In the genomic region with DNA sequence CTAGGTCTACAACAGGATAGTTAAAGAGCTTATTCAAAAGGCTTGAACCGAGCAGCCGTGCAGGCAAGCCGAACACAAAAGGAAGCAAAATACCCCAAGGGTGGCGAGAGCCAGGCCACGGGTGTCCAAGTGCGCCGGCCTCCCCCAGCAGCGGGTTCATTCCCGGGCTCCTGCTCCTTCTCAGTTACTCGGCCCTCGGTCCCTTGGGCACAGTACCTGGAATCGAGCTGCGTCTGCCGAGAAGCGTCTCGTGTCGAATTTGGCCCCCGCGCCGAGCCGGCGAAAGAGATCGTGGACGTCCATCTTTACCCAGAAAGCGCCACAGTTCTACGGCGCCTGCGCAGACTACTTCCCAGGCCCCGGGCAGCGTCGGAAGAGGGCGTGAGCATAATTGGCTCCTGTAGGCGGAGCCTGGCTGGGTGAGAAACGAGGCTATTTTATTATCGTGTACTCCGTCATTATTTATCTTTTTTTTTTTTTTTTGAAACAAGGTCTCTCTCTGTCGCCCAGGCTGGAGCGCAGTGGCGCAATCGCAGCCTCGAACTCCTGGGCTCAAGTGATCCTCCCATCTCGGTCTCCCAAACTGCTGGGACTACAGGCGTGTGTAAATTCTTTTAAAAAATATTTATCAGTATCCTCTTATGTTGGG, we compare ENCODE assay signal across 8 cellular contexts. TPM values are rescaled to one million over a fixed set of nuclear protein-coding genes. Genes with fewer than 3 reads are reported as not detected.
DNase-seq lines count a peak whose midpoint lies in the region; ATAC-seq and TF ChIP-seq lines count a peak whose summit lies in the region.

A gene with protein sequence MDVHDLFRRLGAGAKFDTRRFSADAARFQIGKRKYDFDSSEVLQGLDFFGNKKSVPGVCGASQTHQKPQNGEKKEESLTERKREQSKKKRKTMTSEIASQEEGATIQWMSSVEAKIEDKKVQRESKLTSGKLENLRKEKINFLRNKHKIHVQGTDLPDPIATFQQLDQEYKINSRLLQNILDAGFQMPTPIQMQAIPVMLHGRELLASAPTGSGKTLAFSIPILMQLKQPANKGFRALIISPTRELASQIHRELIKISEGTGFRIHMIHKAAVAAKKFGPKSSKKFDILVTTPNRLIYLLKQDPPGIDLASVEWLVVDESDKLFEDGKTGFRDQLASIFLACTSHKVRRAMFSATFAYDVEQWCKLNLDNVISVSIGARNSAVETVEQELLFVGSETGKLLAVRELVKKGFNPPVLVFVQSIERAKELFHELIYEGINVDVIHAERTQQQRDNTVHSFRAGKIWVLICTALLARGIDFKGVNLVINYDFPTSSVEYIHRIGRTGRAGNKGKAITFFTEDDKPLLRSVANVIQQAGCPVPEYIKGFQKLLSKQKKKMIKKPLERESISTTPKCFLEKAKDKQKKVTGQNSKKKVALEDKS (minus strand): TSS at position 329 of the 649 bp plus-strand sequence. CDS start 26 bp downstream, at position 303.

- no peaks in the 10 kb centered on the region for H3F3A ChIP-seq in Loucy (ENCODE audit: low read depth)

- H3K36me3 Mint-ChIP-seq in naive thymus-derived CD4-positive, alpha-beta T cell = peaks cover 6 to 17% (median 14%) of the 10 kb centered on the region in 5 donors
- H3K36me3 Mint-ChIP-seq in stimulated activated effector memory CD8-positive, alpha-beta T cell treated with anti-CD3 and anti-CD28 coated beads, Interleukin-12 subunit alpha, Interleukin-12 subunit beta, amount 100 ng/mL, for 72 hours = peaks cover 49% of the 10 kb centered on the region

- no peaks in the 10 kb centered on the region for H3K9me2 ChIP-seq in Loucy (replicated peaks; ENCODE audit: low read depth, low read length)

- H3K4me2 ChIP-seq in Loucy (ENCODE audit: low read depth, low read length, poor library complexity, severe bottlenecking) = peak within 1 kb of the TSS; percentile 91

- peaks cover 24 to 58% (median 39%) of the 10 kb centered on the region in 7 donors for H3K4me1 Mint-ChIP-seq in naive thymus-derived CD4-positive, alpha-beta T cell
- peaks cover 27% of the 10 kb centered on the region for H3K4me1 Mint-ChIP-seq in stimulated activated effector memory CD8-positive, alpha-beta T cell treated with anti-CD3 and anti-CD28 coated beads, Interleukin-12 subunit alpha, Interleukin-12 subunit beta, amount 100 ng/mL, for 72 hours

- intact Hi-C loops in naive thymus-derived CD4-positive, alpha-beta T cell (cut with micrococcal nuclease) = loop anchor here (1.0 to 5.0 kb wide), 3 partner anchors 34 to 149 kb away; a partner anchor contains a TSS

- H3K79me2 ChIP-seq in Loucy (ENCODE audit: insufficient read depth, low read length) = peaks cover 49% of the 10 kb centered on the region

- H3K4me3 ChIP-seq in Loucy (ENCODE audit: low read length, poor library complexity, severe bottlenecking) (peak within 1 kb of the TSS; percentile 82), fibroblast of mammary gland (ENCODE audit: control insufficient read depth, low read depth, low read length) (peak within 1 kb of the TSS; percentile 80)
- peak within 1 kb of the TSS; percentile 89 for H3K4me3 ChIP-seq in naive thymus-derived CD4-positive, alpha-beta T cell (ENCODE audit: low read length)

- CTCF ChIA-PET in RWPE1 (lab: Yijun Ruan, JAX) = interaction anchor here (0.7 to 1.0 kb wide), 2 partner anchors 63 to 1161 kb away, joined by 3 read pairs; no protein-coding TSS in a partner anchor
- CTCF ChIA-PET in naive thymus-derived CD4-positive, alpha-beta T cell (lab: Charles Lee) = interaction anchor here (1.6 kb wide), 1 partner anchor 34 kb away, joined by 4 read pairs; a partner anchor contains a TSS

- peak; percentile 96 for DNase-seq in DMS 273 (lab: John Stamatoyannopoulos, UW; ENCODE audit: unreplicated experiment)
- peak; percentile 97 for DNase-seq in RWPE1 (ENCODE audit: low spot score)
- DNase-seq in activated T-helper 1 cell treated with anti-CD3 and anti-CD28 coated beads, Interleukin-2, amount 50 U/mL, for 16 hours (ENCODE audit: low read depth in 1 of 2, low spot score in 1 of 2) = peak; percentile 71 to 76
- DNase-seq in fibroblast of mammary gland (ENCODE audit: low read depth) = peak; percentile 85
- peak; percentile 75 to 88 (median 84) for DNase-seq in naive thymus-derived CD4-positive, alpha-beta T cell
- DNase-seq in stimulated activated effector memory CD8-positive, alpha-beta T cell treated with anti-CD3 and anti-CD28 coated beads, Interleukin-12 subunit alpha, Interleukin-12 subunit beta, amount 100 ng/mL, for 72 hours (ENCODE audit: low spot score in 2 of 2) = peak; percentile 74 to 91

- ATAC-seq in GM21737 (IDR thresholded peaks at IDR 0.05; ENCODE audit: unreplicated experiment) = peak; percentile 81
- ATAC-seq in naive thymus-derived CD4-positive, alpha-beta T cell = peak; percentile 99
- peak; percentile 97 for ATAC-seq in stimulated activated effector memory CD8-positive, alpha-beta T cell treated with anti-CD3 and anti-CD28 coated beads, Interleukin-12 subunit alpha, Interleukin-12 subunit beta, amount 100 ng/mL, for 72 hours

- H3K27ac ChIP-seq in RWPE1 = peak within 1 kb of the TSS; percentile 84
- peak within 1 kb of the TSS; percentile 85 for H3K27ac ChIP-seq in naive thymus-derived CD4-positive, alpha-beta T cell (ENCODE audit: low read depth, low read length)

- H4K20me1 ChIP-seq in Loucy (ENCODE audit: insufficient read depth, low read length, poor library complexity, severe bottlenecking) = peaks cover 30% of the 10 kb centered on the region

- H3K4me1 ChIP-seq in Loucy (ENCODE audit: insufficient read depth, low read length, poor library complexity, severe bottlenecking) = peaks cover 30% of the 10 kb centered on the region
- H3K4me1 ChIP-seq in naive thymus-derived CD4-positive, alpha-beta T cell (ENCODE audit: control insufficient read depth in 2 of 2, insufficient read depth in 2 of 2, low read length in 2 of 2) = peaks cover 8 to 10% of the 10 kb centered on the region in 2 donors

- H2AFZ ChIP-seq in Loucy (ENCODE audit: low read length) = peak within 1 kb of the TSS; percentile 96

- H3K27me3 Mint-ChIP-seq in naive thymus-derived CD4-positive, alpha-beta T cell = peaks cover 20 to 43% (median 30%) of the 10 kb centered on the region in 5 donors

- TF ChIP-seq CTCF in Loucy (conservative IDR thresholded peaks at IDR 0.05; ENCODE audit: low read length) (no peak), RWPE1 (conservative IDR thresholded peaks at IDR 0.05; ENCODE audit: low read depth) (no peak), fibroblast of mammary gland (conservative IDR thresholded peaks at IDR 0.05; ENCODE audit: control insufficient read depth, insufficient read depth, low read depth, low read length) (no peak)

- no peaks in the 10 kb centered on the region for H3K36me3 ChIP-seq in Loucy (ENCODE audit: insufficient read depth, low read length)
- peaks cover 0 to 11% (median 7%) of the 10 kb centered on the region in 3 experiments for H3K36me3 ChIP-seq in naive thymus-derived CD4-positive, alpha-beta T cell (ENCODE audit: control insufficient read depth in 2 of 3, insufficient read depth in 3 of 3, low read length in 3 of 3)

- peak within 1 kb of the TSS; percentile 92 for H3K9ac ChIP-seq in Loucy (ENCODE audit: low read depth, low read length, poor library complexity, severe bottlenecking)

- H3K4me3 Mint-ChIP-seq in naive thymus-derived CD4-positive, alpha-beta T cell = peak within 1 kb of the TSS; percentile 89 to 98 (median 94)
- H3K4me3 Mint-ChIP-seq in stimulated activated effector memory CD8-positive, alpha-beta T cell treated with anti-CD3 and anti-CD28 coated beads, Interleukin-12 subunit alpha, Interleukin-12 subunit beta, amount 100 ng/mL, for 72 hours = peak within 1 kb of the TSS; percentile 85

- H3K27me3 ChIP-seq in Loucy (ENCODE audit: insufficient read depth, low read length, poor library complexity, severe bottlenecking) = no peaks in the 10 kb centered on the region
- peaks cover 0 to 9% of the 10 kb centered on the region in 2 donors for H3K27me3 ChIP-seq in naive thymus-derived CD4-positive, alpha-beta T cell (ENCODE audit: control insufficient read depth in 2 of 2, insufficient read depth in 2 of 2, low read length in 2 of 2)

- H3K9me3 Mint-ChIP-seq in naive thymus-derived CD4-positive, alpha-beta T cell = no peaks in the 10 kb centered on the region
- H3K9me3 Mint-ChIP-seq in stimulated activated effector memory CD8-positive, alpha-beta T cell treated with anti-CD3 and anti-CD28 coated beads, Interleukin-12 subunit alpha, Interleukin-12 subunit beta, amount 100 ng/mL, for 72 hours = no peaks in the 10 kb centered on the region

- POLR2A ChIA-PET in RWPE1 (lab: Yijun Ruan, JAX; ENCODE audit: low non-redundant PET) = interaction anchor here (0.8 kb wide), 1 partner anchor 26 kb away, joined by 4 read pairs; no protein-coding TSS in a partner anchor
- POLR2A ChIA-PET in naive thymus-derived CD4-positive, alpha-beta T cell (lab: Charles Lee) = interaction anchor here (1.1 kb wide), 1 partner anchor 34 kb away, joined by 6 read pairs; a partner anchor contains a TSS

- H3K9me3 ChIP-seq in Loucy (ENCODE audit: insufficient read depth, low read depth, low read length) = no peaks in the 10 kb centered on the region
- H3K9me3 ChIP-seq in naive thymus-derived CD4-positive, alpha-beta T cell (ENCODE audit: control insufficient read depth in 2 of 3, low read length in 3 of 3) = no peaks in the 10 kb centered on the region

- H3K27ac Mint-ChIP-seq in naive thymus-derived CD4-positive, alpha-beta T cell = peak within 1 kb of the TSS; percentile 63 to 97 (median 93)
- peak within 1 kb of the TSS; percentile 91 for H3K27ac Mint-ChIP-seq in stimulated activated effector memory CD8-positive, alpha-beta T cell treated with anti-CD3 and anti-CD28 coated beads, Interleukin-12 subunit alpha, Interleukin-12 subunit beta, amount 100 ng/mL, for 72 hours

RNA-seq across cellular contexts. Expression of the gene that starts here (rescaled TPM):
- total RNA-seq in naive thymus-derived CD4-positive, alpha-beta T cell = 10 to 100 TPM; 20.8 to 34.0 (median 29.3) TPM
- 10 to 100 TPM; 11.9 to 17.7 TPM for polyA plus RNA-seq in naive thymus-derived CD4-positive, alpha-beta T cell

Comparison
In these comparisons a context has a peak if more than half of its experiments do, and no peak if none do; other contexts are left out.
1. Peak in every context shown above with its lines: DNase-seq, ATAC-seq, H3K4me3 ChIP-seq and H3K27ac ChIP-seq.